Comparison of ENCODE assay signal across 8 cellular contexts in genomic region chr3:158727499-158728377, GRCh38. TPM values are rescaled to one million over a fixed set of nuclear protein-coding genes. Genes with fewer than 3 reads are reported as not detected.
DNase-seq lines count a peak whose midpoint lies in the region; ATAC-seq and TF ChIP-seq lines count a peak whose summit lies in the region.

No MANE protein-coding gene starts in this region.

- H3K4me1 ChIP-seq in PC-3 (ENCODE audit: insufficient read depth, low read length), result peaks cover 53% of the 10 kb centered on the region

- DNase-seq in NCI-H510A treated with DMSO at 0.1 percent for 48 hours (lab: John Stamatoyannopoulos, UW), result peak; percentile 62
- no peak for DNase-seq in NCI-H510A (lab: John Stamatoyannopoulos, UW)
- DNase-seq in HUDEP-2 (lab: John Stamatoyannopoulos, UW; ENCODE audit: unreplicated experiment in 76 of 76), result peak in 59 of 76 experiments; percentile 5 to 81 (median 56)
- peak; percentile 84 for DNase-seq in PC-3
- DNase-seq in head of caudate nucleus, result peak in 27 of 42 donors; percentile 21 to 83 (median 58)
- DNase-seq in putamen (ENCODE audit: low spot score), result peak; percentile 49

- H3K27me3 ChIP-seq in PC-3 (ENCODE audit: low read length), result no peaks in the 10 kb centered on the region

- peak; percentile 67 for ATAC-seq in GM21528 (IDR thresholded peaks at IDR 0.05; ENCODE audit: low FRiP score, unreplicated experiment)
- no peak for ATAC-seq in PC-3

- H3K27ac Mint-ChIP-seq in activated naive CD8-positive, alpha-beta T cell, result no peak overlapping the region

- POLR2A ChIA-PET in PC-3 (lab: Charles Lee; ENCODE audit: unreplicated experiment), result no interaction called here

- H3K9me2 ChIP-seq in PC-3 (replicated peaks; ENCODE audit: low read length), result no peaks in the 10 kb centered on the region

- BruUV-seq in PC-3 (replicated peaks; lab: Mats Ljungman, UMichigan), result no TSS peak

- H3K27me3 Mint-ChIP-seq in activated naive CD8-positive, alpha-beta T cell, result peaks cover 2% of the 10 kb centered on the region

- H3K4me1 Mint-ChIP-seq in activated naive CD8-positive, alpha-beta T cell (ENCODE audit: low read depth), result peaks cover 27% of the 10 kb centered on the region

- H3K9me3 ChIP-seq in PC-3 (ENCODE audit: low read length), result no peaks in the 10 kb centered on the region

- intact Hi-C loops in PC-3 (cut with micrococcal nuclease) (loop anchor here (1.0 to 5.0 kb wide), 4 partner anchors 55 to 190 kb away; partner anchors contain the start of gene LXN), head of caudate nucleus (cut with DNase I) (loop anchor here (5.0 kb wide), 1 partner anchor 65 kb away; no protein-coding TSS in a partner anchor)

- peaks cover 15% of the 10 kb centered on the region; the same call in 1 of the 2 replicates for H3K79me2 ChIP-seq in PC-3 (ENCODE audit: low read length)

- peak overlapping the region; percentile 90 for H3K9ac ChIP-seq in PC-3 (ENCODE audit: low read length)

- H4K20me1 ChIP-seq in PC-3 (ENCODE audit: low read length), result no peaks in the 10 kb centered on the region

- no peaks in the 10 kb centered on the region for H3K36me3 ChIP-seq in PC-3 (ENCODE audit: low read depth, low read length)

- no peaks in the 10 kb centered on the region for H3K9me3 Mint-ChIP-seq in activated naive CD8-positive, alpha-beta T cell (ENCODE audit: low read depth)

- H3K4me3 ChIP-seq in PC-3 (ENCODE audit: low read length), result no peak overlapping the region

- H3F3A ChIP-seq in PC-3 (ENCODE audit: low read length, unreplicated experiment), result peaks cover 17% of the 10 kb centered on the region

- 0 out of 2 replicates have a peak overlapping the region, but pooled peaks have one; percentile 25 for H3K4me2 ChIP-seq in PC-3 (ENCODE audit: low read length)

- H3K27ac ChIP-seq in PC-3 (ENCODE audit: low read length), result peak overlapping the region; percentile 100

- H2AFZ ChIP-seq in PC-3 (ENCODE audit: low read length), result no peak overlapping the region

- no peaks in the 10 kb centered on the region for H3K36me3 Mint-ChIP-seq in activated naive CD8-positive, alpha-beta T cell

- CTCF ChIA-PET in PC-3 (lab: Charles Lee), result interaction anchor here (0.6 to 2.8 kb wide), 7 partner anchors 9 to 1369 kb away, joined by 3 to 19 read pairs (median 4); no protein-coding TSS in a partner anchor

- peak overlapping the region; percentile 51 for H3K4me3 Mint-ChIP-seq in activated naive CD8-positive, alpha-beta T cell

- peak; percentile 83 for TF ChIP-seq CTCF in PC-3 (conservative IDR thresholded peaks at IDR 0.05; ENCODE audit: low read depth, low read length)

RNA-seq across cellular contexts. Expression of gene RARRES1, which starts 4.5 kb away (rescaled TPM):
- total RNA-seq in PC-3 (2014; rRNA removed), result 0.73 TPM in 1 of 2 replicates, not detected in the other

RNA-seq across cellular contexts. Expression of gene LXN, which starts 55.3 kb away (rescaled TPM):
- 332 and 471 TPM in 2 replicates for total RNA-seq in PC-3 (2014; rRNA removed)
